8 cellular contexts compared by ENCODE assay signal in the genomic region with DNA sequence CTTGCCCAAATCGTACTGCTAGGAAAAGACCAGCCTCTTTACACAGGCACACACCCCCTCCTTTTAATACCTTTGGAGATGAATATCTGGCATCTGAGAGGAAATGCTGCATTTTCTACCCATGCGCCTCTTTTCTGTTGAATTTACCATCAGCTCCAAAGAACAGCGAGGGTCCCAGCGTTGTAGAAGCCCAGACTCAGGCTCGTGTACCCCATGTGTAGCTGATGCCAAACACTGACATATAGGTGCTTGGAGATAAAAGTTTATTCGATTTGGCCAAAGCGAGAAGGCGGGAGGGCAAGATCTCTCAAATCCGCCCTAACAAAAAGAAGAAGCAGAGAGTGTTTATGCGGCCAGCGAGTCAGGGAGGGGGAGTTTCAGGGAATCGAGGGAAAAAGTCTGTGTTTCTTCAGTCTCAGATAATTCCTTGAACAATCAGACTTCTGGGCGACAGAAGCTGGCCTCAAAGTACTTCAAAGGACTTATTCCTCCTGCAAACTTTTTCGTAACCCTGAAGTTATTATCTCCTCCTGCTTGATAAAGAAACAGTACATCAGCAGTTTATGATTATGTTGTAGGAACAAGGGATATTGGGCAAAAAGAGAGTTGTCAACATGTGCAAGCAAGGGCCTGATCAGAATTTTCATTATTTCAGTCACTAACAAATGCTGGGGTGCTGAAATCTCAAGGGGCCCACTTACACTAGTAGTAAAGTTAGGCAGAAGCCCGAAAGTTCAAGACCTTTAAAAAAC. TPM values are rescaled to one million over a fixed set of nuclear protein-coding genes. Genes with fewer than 3 reads are reported as not detected.
DNase-seq lines count a peak whose midpoint lies in the region; ATAC-seq, FAIRE-seq and TF ChIP-seq lines count a peak whose summit lies in the region.

No MANE protein-coding gene starts in this region.

- H3K9me3 Mint-ChIP-seq in CD14-positive monocyte = peaks cover 0 to 2% (median 0%) of the 10 kb centered on the region in 7 donors

- H3K36me3 ChIP-seq in HUES64 (ENCODE audit: insufficient read depth, low read length) = no peaks in the 10 kb centered on the region
- H3K36me3 ChIP-seq in mesodermal cell (ENCODE audit: control insufficient read depth, insufficient read depth, low read length) = no peaks in the 10 kb centered on the region

- in situ Hi-C loops in astrocyte of the spinal cord (cut with HindIII; ENCODE audit: low sequenced_read_pairs) = no loop called here

- H3K4me3 Mint-ChIP-seq in CD14-positive monocyte = peak overlapping the region; percentile 78 to 90

- TF ChIP-seq CTCF in CD14-positive monocyte (IDR thresholded peaks at IDR 0.05) (no peak), astrocyte of the spinal cord (IDR thresholded peaks at IDR 0.05; ENCODE audit: low read depth, low read length) (no peak), D721Med (IDR thresholded peaks at IDR 0.05; ENCODE audit: insufficient read depth, missing control alignments) (no peak)

- ATAC-seq in GM19463 (IDR thresholded peaks at IDR 0.05; ENCODE audit: unreplicated experiment) = peak; percentile 12

- H3K27ac ChIP-seq in HUES64 (ENCODE audit: low read depth, low read length) = no peak overlapping the region; the same call in 1 of the 2 replicates
- peak overlapping the region; percentile 85 for H3K27ac ChIP-seq in mesodermal cell (ENCODE audit: low read depth, low read length, severe bottlenecking)

- intact Hi-C loops in CD14-positive monocyte (cut with micrococcal nuclease) = loop anchor here in 1 of 2 donors (10.0 kb wide), 1 partner anchor 131 kb away; no protein-coding TSS in a partner anchor

- H3K27me3 Mint-ChIP-seq in CD14-positive monocyte (ENCODE audit: low read depth in 3 of 3) = peaks cover 0 to 1% (median 0%) of the 10 kb centered on the region in 3 donors

- H3K9ac ChIP-seq in HUES64 (ENCODE audit: low read depth, low read length) = peak overlapping the region; percentile 57

- H3K36me3 Mint-ChIP-seq in CD14-positive monocyte = no peaks in the 10 kb centered on the region

- H3K4me1 ChIP-seq in HUES64 (ENCODE audit: insufficient read depth, low read length) = peaks cover 4% of the 10 kb centered on the region; the same call in 1 of the 2 replicates
- peaks cover 5% of the 10 kb centered on the region for H3K4me1 ChIP-seq in mesodermal cell (ENCODE audit: control insufficient read depth, insufficient read depth, low read length, poor library complexity, severe bottlenecking)

- no peak for DNase-seq in CD14-positive monocyte (ENCODE audit: low spot score)
- no peak for DNase-seq in astrocyte of the spinal cord (ENCODE audit: low read depth, low spot score)
- DNase-seq in D721Med (ENCODE audit: insufficient read length, low spot score) = no peak
- no peak for DNase-seq in NCI-H446 treated with DMSO at 0.1 percent for 48 hours (lab: John Stamatoyannopoulos, UW)
- no peak for DNase-seq in NCI-H345 (lab: John Stamatoyannopoulos, UW)

- 12% methylated on average over 14 of the region's 15 CpGs for WGBS in HUES64
- WGBS in mesodermal cell (ENCODE audit: insufficient coverage in 2 of 2), 2 experiments = 6 to 14% methylated on average over 8 to 9 of the region's 15 CpGs

- H3K27ac Mint-ChIP-seq in CD14-positive monocyte = peak overlapping the region; percentile 78 to 94 (median 90)

- H3K27me3 ChIP-seq in HUES64 (ENCODE audit: insufficient read depth, low read length) = peaks cover 11% of the 10 kb centered on the region

- H3K9me3 ChIP-seq in HUES64 (ENCODE audit: insufficient read depth, low read depth, low read length) = no peaks in the 10 kb centered on the region
- H3K9me3 ChIP-seq in mesodermal cell (ENCODE audit: control insufficient read depth, low read length) = no peaks in the 10 kb centered on the region

- H3K4me1 Mint-ChIP-seq in CD14-positive monocyte = peaks cover 56% of the 10 kb centered on the region

- no peak for FAIRE-seq in D721Med (lab: Jason Lieb, UNC)

- H3K4me3 ChIP-seq in HUES64 (ENCODE audit: low read length) = peak overlapping the region; percentile 64
- peak overlapping the region; percentile 42 for H3K4me3 ChIP-seq in astrocyte of the spinal cord (ENCODE audit: low read depth, low read length)
- peak overlapping the region; percentile 64 for H3K4me3 ChIP-seq in mesodermal cell (ENCODE audit: extremely low read depth, insufficient read depth, low read length, poor library complexity, severe bottlenecking)

RNA-seq across cellular contexts. Expression of gene CREG1, which starts 0.6 kb away (rescaled TPM):
- 100 to 1,000 TPM; 248 to 309 TPM for polyA plus RNA-seq in CD14-positive monocyte
- polyA plus RNA-seq in HUES64 (2013, experiment 1 of 2) = 21.2 TPM
- 26.3 TPM for polyA plus RNA-seq in HUES64 (2013, experiment 2 of 2)
- polyA plus RNA-seq in mesodermal cell (2013, experiment 1 of 2) = 133 TPM
- 135 TPM for polyA plus RNA-seq in mesodermal cell (2013, experiment 2 of 2)

RNA-seq across cellular contexts. Expression of gene CD247, which starts 35.9 kb away (rescaled TPM):
- 1 to 10 TPM; 1.6 to 1.8 TPM for polyA plus RNA-seq in CD14-positive monocyte
- 1.5 TPM for polyA plus RNA-seq in HUES64 (2013, experiment 1 of 2)
- polyA plus RNA-seq in HUES64 (2013, experiment 2 of 2) = 1.5 TPM
- 0.37 TPM for polyA plus RNA-seq in mesodermal cell (2013, experiment 1 of 2)
- 0.40 TPM for polyA plus RNA-seq in mesodermal cell (2013, experiment 2 of 2)
